Comparison of ENCODE assay signal across 15 cellular contexts in the genomic region with DNA sequence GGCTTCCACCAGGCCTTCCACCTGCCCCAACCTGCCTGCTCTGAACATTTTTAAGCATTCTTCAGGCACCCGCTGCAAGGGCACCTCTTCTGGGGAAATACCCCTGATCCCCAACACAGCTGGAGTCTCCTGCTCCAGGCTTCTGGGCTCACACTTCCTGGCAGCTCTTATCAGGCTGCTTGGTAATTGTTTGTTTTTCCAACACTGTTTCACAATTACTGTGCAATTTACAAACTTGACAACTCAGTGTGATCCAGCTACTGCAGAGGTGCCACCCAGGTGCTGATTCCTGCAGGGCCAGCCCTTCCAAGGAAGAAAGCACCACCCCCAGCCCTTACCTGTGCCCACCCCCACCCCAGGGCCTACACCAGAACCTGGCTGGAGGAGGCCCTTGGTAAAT.
DNase-seq lines count a peak whose midpoint lies in the region; ATAC-seq and TF ChIP-seq lines count a peak whose summit lies in the region.
"Had no signal": no experiment of that assay in that cellular context is flagged by ENCODE, and none has a peak within 500 bp of the region (broad histone marks: within the 10 kb centered on the region; RNA-seq: fewer than 3 reads in every experiment).

No MANE protein-coding gene starts in this region.

- H3K4me1 ChIP-seq in cardiac muscle cell (ENCODE audit: low read depth) = peaks cover 41% of the 10 kb centered on the region
- no peaks in the 10 kb centered on the region for H3K4me1 ChIP-seq in right atrium auricular region
- no peaks in the 10 kb centered on the region for H3K4me1 ChIP-seq in RWPE2 (ENCODE audit: insufficient read depth, poor library complexity, severe bottlenecking)
- peaks cover 0 to 7% of the 10 kb centered on the region in 2 donors for H3K4me1 ChIP-seq in left lung

- ATAC-seq in RWPE2 (ENCODE audit: low read depth) = peak; percentile 70; the same call in 2 of the 3 replicates
- ATAC-seq in left lung = peak; percentile 96
- ATAC-seq in T-helper 17 cell = no peak
- ATAC-seq in GM21723 (IDR thresholded peaks at IDR 0.05; ENCODE audit: unreplicated experiment) = no peak
- ATAC-seq: activated CD4-positive, CD25-positive, alpha-beta regulatory T cell treated with anti-CD3 and anti-CD28 coated beads, Interleukin-2, amount 50 U/mL, for 24 hours had no signal

- H3K27me3 ChIP-seq in cardiac muscle cell (no peaks in the 10 kb centered on the region), right atrium auricular region (no peaks in the 10 kb centered on the region), RWPE2 (ENCODE audit: insufficient read depth, poor library complexity, severe bottlenecking) (no peaks in the 10 kb centered on the region), left lung (no peaks in the 10 kb centered on the region)

- H3K36me3 Mint-ChIP-seq in T-helper 17 cell (ENCODE audit: low read depth) = no peaks in the 10 kb centered on the region
- H3K36me3 Mint-ChIP-seq: activated naive CD8-positive, alpha-beta T cell treated with anti-CD3 and anti-CD28 coated beads for 36 hours; type B pancreatic cell had no signal

- intact Hi-C loops in left lung (cut with DNase I) = no loop called here

- H3K9me3 ChIP-seq in cardiac muscle cell (ENCODE audit: low read depth) (no peaks in the 10 kb centered on the region), right atrium auricular region (no peaks in the 10 kb centered on the region), RWPE2 (ENCODE audit: severe bottlenecking) (no peaks in the 10 kb centered on the region), left lung (no peaks in the 10 kb centered on the region), T-helper 17 cell (ENCODE audit: control insufficient read depth, low read length, poor library complexity, severe bottlenecking) (no peaks in the 10 kb centered on the region)

- peaks cover 5% of the 10 kb centered on the region for H3K27me3 Mint-ChIP-seq in T-helper 17 cell
- H3K27me3 Mint-ChIP-seq: activated naive CD8-positive, alpha-beta T cell treated with anti-CD3 and anti-CD28 coated beads for 36 hours had no signal

- H3K4me1 Mint-ChIP-seq in T-helper 17 cell = peaks cover 8% of the 10 kb centered on the region
- H3K4me1 Mint-ChIP-seq: activated naive CD8-positive, alpha-beta T cell treated with anti-CD3 and anti-CD28 coated beads for 36 hours; IgD-negative memory B cell had no signal

- DNase-seq in cardiac muscle cell (ENCODE audit: low read depth in 1 of 2, low spot score in 1 of 2) (peak in 1 of 2 donors; percentile 57), right atrium auricular region (ENCODE audit: low spot score) (no peak), RWPE2 (ENCODE audit: low spot score) (no peak), left lung (peak in 1 of 2 donors; percentile 75), HK-2 (ENCODE audit: unreplicated experiment) (no peak), AML-193 (lab: John Stamatoyannopoulos, UW) (no peak), T-helper 17 cell (no peak)
- DNase-seq: activated naive CD8-positive, alpha-beta T cell treated with anti-CD3 and anti-CD28 coated beads for 36 hours; DMS79; NCI-H1436 treated with DMSO at 0.1 percent for 48 hours; stimulated activated CD4-positive, alpha-beta T cell treated with anti-CD3 and anti-CD28 coated beads, Interleukin-2, amount 100 ng/mL, for 24 hours had no signal

- TF ChIP-seq CTCF in cardiac muscle cell (IDR thresholded peaks at IDR 0.05; ENCODE audit: low read depth, low read length) (no peak), right atrium auricular region (IDR thresholded peaks at IDR 0.05) (no peak), RWPE2 (IDR thresholded peaks at IDR 0.05; ENCODE audit: poor library complexity, severe bottlenecking) (no peak), left lung (IDR thresholded peaks at IDR 0.05) (no peak)

- H3K36me3 ChIP-seq in cardiac muscle cell (no peaks in the 10 kb centered on the region), right atrium auricular region (no peaks in the 10 kb centered on the region), RWPE2 (ENCODE audit: low read depth) (no peaks in the 10 kb centered on the region), left lung (no peaks in the 10 kb centered on the region)

- H3K4me3 Mint-ChIP-seq in T-helper 17 cell = no peak overlapping the region
- H3K4me3 Mint-ChIP-seq: activated naive CD8-positive, alpha-beta T cell treated with anti-CD3 and anti-CD28 coated beads for 36 hours; type B pancreatic cell had no signal

- H3K27ac ChIP-seq in cardiac muscle cell (peak overlapping the region; percentile 91), right atrium auricular region (no peak overlapping the region), RWPE2 (ENCODE audit: poor library complexity, severe bottlenecking) (no peak overlapping the region), left lung (no peak overlapping the region)

- no peak overlapping the region for H3K4me3 ChIP-seq in cardiac muscle cell
- H3K4me3 ChIP-seq in right atrium auricular region = no peak overlapping the region
- no peak overlapping the region for H3K4me3 ChIP-seq in RWPE2 (ENCODE audit: severe bottlenecking)
- no peak overlapping the region for H3K4me3 ChIP-seq in left lung

- H3K27ac Mint-ChIP-seq in T-helper 17 cell = no peak overlapping the region
- H3K27ac Mint-ChIP-seq: activated naive CD8-positive, alpha-beta T cell treated with anti-CD3 and anti-CD28 coated beads for 36 hours; IgD-negative memory B cell; type B pancreatic cell had no signal

Comparison
In these comparisons a context has a peak if more than half of its experiments do, and no peak if none do; other contexts are left out.
1. ATAC-seq: peak in RWPE2 (single experiment) and left lung (single experiment); none in T-helper 17 cell (single experiment) and GM21723 (single experiment).